ENCODE assay signal across 8 cellular contexts in the genomic region with DNA sequence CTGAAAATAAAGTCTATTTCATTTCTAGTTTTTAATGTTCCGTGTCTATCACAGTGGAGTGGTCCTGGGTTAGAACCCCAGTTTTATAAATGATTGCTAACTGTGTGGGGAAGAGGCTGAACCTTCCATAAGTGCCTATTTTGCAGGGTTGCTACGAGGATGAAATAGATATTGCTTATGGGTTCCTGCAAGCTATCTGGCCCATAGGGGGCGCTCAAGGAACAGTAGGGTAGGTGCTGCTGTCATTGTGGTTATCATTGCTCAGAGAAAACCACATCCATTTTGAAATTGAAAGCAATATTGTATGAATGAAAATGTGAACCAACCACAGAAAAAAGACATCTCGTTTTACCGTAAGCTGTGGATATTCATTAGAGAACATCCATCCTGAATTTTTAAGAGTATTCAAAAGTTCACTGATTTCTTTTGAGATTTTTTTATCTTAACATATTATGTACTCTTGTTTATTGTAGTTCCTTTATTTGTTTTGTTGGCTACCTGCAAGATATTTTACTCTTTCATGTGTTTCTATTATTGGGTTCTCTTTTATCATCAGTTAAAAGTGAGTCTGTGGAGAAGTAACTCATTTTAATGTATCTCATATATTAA.
DNase-seq lines count a peak whose midpoint lies in the region; ATAC-seq and TF ChIP-seq lines count a peak whose summit lies in the region.

No MANE protein-coding gene starts in this region.

- H3K4me1 Mint-ChIP-seq in activated CD8-positive, alpha-beta memory T cell treated with anti-CD3 and anti-CD28 coated beads, Interleukin-2, amount 10 ng/mL, durations not matched to agents 7 days and 5 days: peaks cover 2% of the 10 kb centered on the region
- no peaks in the 10 kb centered on the region for H3K4me1 Mint-ChIP-seq in natural killer cell treated with Interleukin-12 subunit alpha and Interleukin-12 subunit beta and Interleukin-15 and Interleukin-18, amount 100 ng/mL, for 72 hours (ENCODE audit: low read depth in 2 of 2)

- no peaks in the 10 kb centered on the region for H3K36me3 Mint-ChIP-seq in activated CD8-positive, alpha-beta memory T cell treated with anti-CD3 and anti-CD28 coated beads, Interleukin-2, amount 10 ng/mL, durations not matched to agents 7 days and 5 days
- H3K36me3 Mint-ChIP-seq in natural killer cell treated with Interleukin-12 subunit alpha and Interleukin-12 subunit beta and Interleukin-15 and Interleukin-18, amount 100 ng/mL, for 72 hours: no peaks in the 10 kb centered on the region

- DNase-seq in DMS114 treated with DMSO at 0.1 percent for 48 hours (lab: John Stamatoyannopoulos, UW; ENCODE audit: unreplicated experiment): peak; percentile 5
- DNase-seq in HS-27A (ENCODE audit: low read depth): peak; percentile 52
- DNase-seq in NOMO-1 treated with dmso at 0.1 percent for 144 hours (lab: John Stamatoyannopoulos, UW; ENCODE audit: unreplicated experiment): peak; percentile 49
- DNase-seq in activated CD8-positive, alpha-beta memory T cell treated with anti-CD3 and anti-CD28 coated beads, Interleukin-2, amount 10 ng/mL, durations not matched to agents 7 days and 5 days: peak; percentile 93
- peak; percentile 85 to 92 for DNase-seq in erythroblast (lab: John Stamatoyannopoulos, UW)
- peak; percentile 88 for DNase-seq in natural killer cell treated with Interleukin-12 subunit alpha and Interleukin-12 subunit beta and Interleukin-15 and Interleukin-18, amount 100 ng/mL, for 72 hours (ENCODE audit: low spot score)
- DNase-seq in stimulated activated naive CD8-positive, alpha-beta T cell treated with anti-CD3 and anti-CD28 coated beads, Interleukin-15, Interleukin-2, amounts not matched to agents 100 U/mL and 50 U/mL, for 24 hours: peak; percentile 92

- peak; percentile 96 for ATAC-seq in GM21423 (IDR thresholded peaks at IDR 0.05; ENCODE audit: unreplicated experiment)
- peak; percentile 89 for ATAC-seq in activated CD8-positive, alpha-beta memory T cell treated with anti-CD3 and anti-CD28 coated beads, Interleukin-2, amount 10 ng/mL, durations not matched to agents 7 days and 5 days
- peak; percentile 89 to 91 for ATAC-seq in natural killer cell treated with Interleukin-12 subunit alpha and Interleukin-12 subunit beta and Interleukin-15 and Interleukin-18, amount 100 ng/mL, for 72 hours
- peak; percentile 89 for ATAC-seq in stimulated activated naive CD8-positive, alpha-beta T cell treated with anti-CD3 and anti-CD28 coated beads, Interleukin-15, Interleukin-2, amounts not matched to agents 100 U/mL and 50 U/mL, for 24 hours

- H3K27ac Mint-ChIP-seq in activated CD8-positive, alpha-beta memory T cell treated with anti-CD3 and anti-CD28 coated beads, Interleukin-2, amount 10 ng/mL, durations not matched to agents 7 days and 5 days: no peak overlapping the region
- H3K27ac Mint-ChIP-seq in natural killer cell treated with Interleukin-12 subunit alpha and Interleukin-12 subunit beta and Interleukin-15 and Interleukin-18, amount 100 ng/mL, for 72 hours: no peak overlapping the region

- peaks cover 53% of the 10 kb centered on the region for H3K27me3 Mint-ChIP-seq in activated CD8-positive, alpha-beta memory T cell treated with anti-CD3 and anti-CD28 coated beads, Interleukin-2, amount 10 ng/mL, durations not matched to agents 7 days and 5 days
- H3K27me3 Mint-ChIP-seq in natural killer cell treated with Interleukin-12 subunit alpha and Interleukin-12 subunit beta and Interleukin-15 and Interleukin-18, amount 100 ng/mL, for 72 hours: peaks cover 26 to 27% of the 10 kb centered on the region in 2 donors

- CTCF ChIA-PET in activated CD8-positive, alpha-beta memory T cell treated with anti-CD3 and anti-CD28 coated beads, Interleukin-2, amount 10 ng/mL, durations not matched to agents 7 days and 5 days (lab: Charles Lee): interaction anchor here (0.6 to 1.4 kb wide), 9 partner anchors 10 to 1716 kb away, joined by 3 to 6 read pairs (median 3); no protein-coding TSS in a partner anchor

- H3K9me3 Mint-ChIP-seq in activated CD8-positive, alpha-beta memory T cell treated with anti-CD3 and anti-CD28 coated beads, Interleukin-2, amount 10 ng/mL, durations not matched to agents 7 days and 5 days (ENCODE audit: low read depth): no peaks in the 10 kb centered on the region
- no peaks in the 10 kb centered on the region for H3K9me3 Mint-ChIP-seq in natural killer cell treated with Interleukin-12 subunit alpha and Interleukin-12 subunit beta and Interleukin-15 and Interleukin-18, amount 100 ng/mL, for 72 hours

- TF ChIP-seq POLR2A in erythroblast (IDR thresholded peaks at IDR 0.05; ENCODE audit: low read length): no peak

- no peak overlapping the region for H3K4me3 Mint-ChIP-seq in activated CD8-positive, alpha-beta memory T cell treated with anti-CD3 and anti-CD28 coated beads, Interleukin-2, amount 10 ng/mL, durations not matched to agents 7 days and 5 days
- H3K4me3 Mint-ChIP-seq in natural killer cell treated with Interleukin-12 subunit alpha and Interleukin-12 subunit beta and Interleukin-15 and Interleukin-18, amount 100 ng/mL, for 72 hours: no peak overlapping the region

Comparison
In these comparisons a context has a peak if more than half of its experiments do, and no peak if none do; other contexts are left out.
1. Peak in every context shown above with its lines: DNase-seq and ATAC-seq.
2. DNase-seq: peak in every context shown above with its lines; median percentile 93 in activated CD8-positive, alpha-beta memory T cell treated with anti-CD3 and anti-CD28 coated beads, Interleukin-2, amount 10 ng/mL, durations not matched to agents 7 days and 5 days; 92 in stimulated activated naive CD8-positive, alpha-beta T cell treated with anti-CD3 and anti-CD28 coated beads, Interleukin-15, Interleukin-2, amounts not matched to agents 100 U/mL and 50 U/mL, for 24 hours; 88 in erythroblast; 88 in natural killer cell treated with Interleukin-12 subunit alpha and Interleukin-12 subunit beta and Interleukin-15 and Interleukin-18, amount 100 ng/mL, for 72 hours; 52 in HS-27A; 49 in NOMO-1 treated with dmso at 0.1 percent for 144 hours; 5 in DMS114 treated with DMSO at 0.1 percent for 48 hours.